In the genomic region with DNA sequence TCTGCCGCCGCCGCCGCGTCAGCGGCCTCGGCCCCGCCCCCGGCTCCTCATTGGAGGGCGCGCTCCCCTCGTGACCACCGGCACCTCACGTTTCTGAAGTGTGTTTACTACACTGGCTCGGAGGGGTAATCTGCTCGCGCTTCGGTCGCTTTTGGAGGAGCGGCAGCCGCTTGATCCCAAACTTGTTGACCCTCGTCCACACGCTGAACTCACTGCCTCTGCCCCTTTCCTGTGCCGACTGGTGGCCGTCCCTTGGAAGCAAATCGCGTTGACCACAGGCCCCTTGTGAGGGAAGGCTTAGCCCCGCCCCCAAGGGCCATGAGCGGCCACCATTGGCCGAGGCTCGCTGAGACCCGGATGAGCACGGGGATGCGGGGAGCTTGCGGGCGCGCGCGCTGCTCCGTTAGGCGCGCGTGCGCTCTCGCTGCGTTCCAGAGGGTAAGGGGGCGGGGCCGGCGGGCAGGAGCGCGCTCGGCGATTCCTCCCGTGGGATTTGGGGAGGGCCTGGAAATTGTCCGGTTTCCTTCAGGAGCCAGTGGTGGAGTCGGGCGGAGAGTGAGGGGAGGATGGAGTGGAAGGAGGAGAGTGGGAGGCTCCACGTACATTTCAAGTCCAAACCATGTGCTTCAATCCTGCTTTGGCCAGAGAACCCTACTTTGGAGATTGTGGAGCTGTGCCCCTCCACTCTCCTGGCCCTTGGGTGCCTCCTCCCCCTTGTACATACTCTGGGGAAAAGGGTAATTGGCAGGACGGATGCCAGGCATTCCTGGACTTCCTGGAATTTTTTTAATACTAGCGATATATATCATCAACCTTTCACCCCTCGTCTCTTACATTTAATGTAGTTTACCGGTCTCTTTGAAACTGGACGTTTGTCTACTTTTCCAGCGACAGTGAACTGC, we compare ENCODE assay signal across 8 cellular contexts. TPM values are rescaled to one million over a fixed set of nuclear protein-coding genes. Genes with fewer than 3 reads are reported as not detected.
A peak's percentile ranks its signal among the peaks of the same experiment; 100 is the strongest.
DNase-seq lines count a peak whose midpoint lies in the region; ATAC-seq and TF ChIP-seq lines count a peak whose summit lies in the region.

A gene (minus strand): TSS at position 3 of the 902 bp plus-strand sequence. CDS start 588 bp downstream, outside the sequence.

- WGBS in testis, 2 donors: 1 to 8% methylated on average over 8 to 63 of the region's 64 CpGs

- DNase-seq in GDM1 (lab: John Stamatoyannopoulos, UW): peak; percentile 86
- DNase-seq in NCI-H1105 treated with DMSO at 0.1 percent for 48 hours (lab: John Stamatoyannopoulos, UW): peak; percentile 92
- peak; percentile 86 for DNase-seq in SW480 (ENCODE audit: low spot score)
- peak; percentile 84 for DNase-seq in activated naive CD8-positive, alpha-beta T cell treated with anti-CD3 and anti-CD28 coated beads, Interleukin-2, amount 50 U/mL, for 16 hours (ENCODE audit: low read depth, low spot score)
- peak; percentile 98 for DNase-seq in Right ventricle myocardium inferior (ENCODE audit: missing footprints)
- peak; percentile 96 for DNase-seq in osteoblast (ENCODE audit: insufficient read length, low spot score, missing footprints)
- DNase-seq in testis: peak; percentile 97

- H3K4me2 ChIP-seq in osteoblast (ENCODE audit: insufficient read depth, low read length): peak within 1 kb of the TSS; percentile 85

- H3K4me1 ChIP-seq in osteoblast (ENCODE audit: insufficient read depth, low read length) (peaks cover 18% of the 10 kb centered on the region), testis (peaks cover 23% of the 10 kb centered on the region)

- H3K9me3 ChIP-seq in osteoblast (ENCODE audit: low read depth, low read length) (no peaks in the 10 kb centered on the region), testis (no peaks in the 10 kb centered on the region)

- peaks cover 7% of the 10 kb centered on the region for H4K20me1 ChIP-seq in osteoblast (ENCODE audit: insufficient read depth, low read length)

- H2AFZ ChIP-seq in osteoblast (ENCODE audit: low read length): peak within 1 kb of the TSS; percentile 100

- H3K79me2 ChIP-seq in osteoblast (ENCODE audit: insufficient read depth, low read length): peaks cover 33% of the 10 kb centered on the region

- peak; percentile 89 for ATAC-seq in HG02571 (IDR thresholded peaks at IDR 0.05; ENCODE audit: unreplicated experiment)
- ATAC-seq in Right ventricle myocardium inferior: peak; percentile 98

- TF ChIP-seq CTCF in osteoblast (IDR thresholded peaks at IDR 0.05; ENCODE audit: extremely low read depth, low read depth, low read length): no peak
- TF ChIP-seq CTCF in testis (IDR thresholded peaks at IDR 0.05): no peak

- TF ChIP-seq POLR2A in testis (IDR thresholded peaks at IDR 0.05): peak; percentile 94

- H3K27me3 ChIP-seq in osteoblast (ENCODE audit: insufficient read depth, low read length) (no peaks in the 10 kb centered on the region), testis (no peaks in the 10 kb centered on the region)

- peak within 1 kb of the TSS; percentile 91 for H3K4me3 ChIP-seq in osteoblast (ENCODE audit: insufficient read depth, low read length)
- peak within 1 kb of the TSS; percentile 90 to 93 for H3K4me3 ChIP-seq in testis

- intact Hi-C loops in Right ventricle myocardium inferior (cut with DNase I) (loop anchor here (1.0 to 10.0 kb wide), 3 partner anchors 66 to 139 kb away; a partner anchor contains a TSS), testis (cut with DNase I; ENCODE audit: low total_unique reads) (loop anchor here (10.0 kb wide), 1 partner anchor 109 kb away; a partner anchor contains a TSS)

- H3K27ac ChIP-seq in osteoblast (ENCODE audit: low read depth, low read length): peak within 1 kb of the TSS; percentile 98
- H3K27ac ChIP-seq in testis: peak within 1 kb of the TSS; percentile 97 to 99

- H3K36me3 ChIP-seq in osteoblast (ENCODE audit: insufficient read depth, low read length) (no peaks in the 10 kb centered on the region), testis (ENCODE audit: low read depth, missing control alignments) (no peaks in the 10 kb centered on the region)

RNA-seq across cellular contexts. Expression of the gene that starts here (rescaled TPM):
- total RNA-seq in Right ventricle myocardium inferior: 7.4 TPM
- 16.2 and 18.1 TPM in 2 replicates for total RNA-seq in osteoblast
- total RNA-seq in testis: 10 to 100 TPM; 63.0 to 92.0 TPM
- polyA plus RNA-seq in testis (ENCODE audit: insufficient read depth, low read depth, low replicate concordance): 71.6 TPM

Comparison
In these comparisons a context has a peak if more than half of its experiments do, and no peak if none do; other contexts are left out.
1. Peak in every context shown above with its lines: DNase-seq, ATAC-seq, H3K4me3 ChIP-seq and H3K27ac ChIP-seq.